ENCODE assay signal across 8 cellular contexts in the genomic region with DNA sequence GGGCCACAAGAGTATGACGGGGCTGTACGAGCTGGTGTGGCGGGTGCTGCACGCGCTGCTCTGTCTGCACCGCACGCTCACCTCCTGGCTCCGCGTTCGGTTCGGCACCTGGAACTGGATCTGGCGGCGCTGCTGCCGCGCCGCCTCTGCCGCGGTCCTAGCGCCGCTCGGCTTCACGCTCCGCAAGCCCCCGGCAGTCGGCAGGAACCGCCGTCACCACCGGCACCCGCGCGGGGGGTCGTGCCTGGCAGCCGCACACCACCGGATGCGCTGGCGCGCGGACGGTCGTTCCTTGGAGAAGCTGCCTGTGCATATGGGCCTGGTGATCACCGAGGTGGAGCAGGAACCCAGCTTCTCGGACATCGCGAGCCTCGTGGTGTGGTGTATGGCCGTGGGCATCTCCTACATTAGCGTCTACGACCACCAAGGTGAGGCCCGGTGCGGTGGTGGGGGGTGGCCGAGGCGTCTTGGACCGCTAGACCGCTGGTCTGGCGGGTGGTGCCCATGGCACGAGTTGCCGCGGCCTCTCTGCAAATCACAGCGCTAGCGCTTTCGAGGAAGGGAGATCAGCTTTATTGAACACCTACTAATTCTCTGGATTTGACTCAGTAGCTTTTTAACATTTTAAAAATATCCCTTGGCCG. TPM values are rescaled to one million over a fixed set of nuclear protein-coding genes. Genes with fewer than 3 reads are reported as not detected.
DNase-seq lines count a peak whose midpoint lies in the region; ATAC-seq and TF ChIP-seq lines count a peak whose summit lies in the region.
"Not testable (repeated sequence)": the region's sequence is repeated elsewhere in the genome, so short reads cannot be mapped to it uniquely, and the experiment has no call there.

No MANE protein-coding gene starts in this region.

- TF ChIP-seq RAD21 in neural cell (conservative IDR thresholded peaks at IDR 0.05): peak; percentile 24

- TF ChIP-seq CTCF in GM12875 (IDR thresholded peaks at IDR 0.05; ENCODE audit: borderline replicate concordance, insufficient read depth, low read depth, low read length); brain microvascular endothelial cell (IDR thresholded peaks at IDR 0.05; ENCODE audit: low read depth, low read length, missing control alignments); left ventricle myocardium inferior (IDR thresholded peaks at IDR 0.05; ENCODE audit: borderline replicate concordance); neural cell (IDR thresholded peaks at IDR 0.05; ENCODE audit: poor library complexity, severe bottlenecking); tibial artery (IDR thresholded peaks at IDR 0.05): not testable (repeated sequence)

- peak; percentile 54 for DNase-seq in H7
- DNase-seq in UCSD-AML1 (lab: John Stamatoyannopoulos, UW; ENCODE audit: unreplicated experiment): peak; percentile 16
- not testable (repeated sequence) for DNase-seq in brain microvascular endothelial cell, left ventricle myocardium inferior, tibial artery

- H3K9ac ChIP-seq in neural cell (ENCODE audit: low read length): peak overlapping the region; percentile 74

- TF ChIP-seq EP300 in neural cell (conservative IDR thresholded peaks at IDR 0.05; ENCODE audit: poor library complexity, severe bottlenecking): peak; percentile 20

- H2AFZ ChIP-seq in neural cell (ENCODE audit: low read depth, low read length): peak overlapping the region; percentile 19

- ATAC-seq in HG03558 (IDR thresholded peaks at IDR 0.05; ENCODE audit: extremely low read depth, unreplicated experiment): peak; percentile 2

- peaks cover 48% of the 10 kb centered on the region for H3K79me2 ChIP-seq in neural cell (replicated peaks; ENCODE audit: insufficient read depth, low read length)

- H3K36me3 ChIP-seq in H7 (replicated peaks; ENCODE audit: control insufficient read depth, insufficient read depth, low read length); brain microvascular endothelial cell (replicated peaks); left ventricle myocardium inferior; neural cell (ENCODE audit: insufficient read depth, low read length); tibial artery: not testable (repeated sequence)

- peaks cover 10% of the 10 kb centered on the region for H3K9me3 ChIP-seq in left ventricle myocardium inferior (replicated peaks)
- not testable (repeated sequence) for H3K9me3 ChIP-seq in neural cell (ENCODE audit: low read length); tibial artery

- H3K4me1 ChIP-seq in left ventricle myocardium inferior: peaks cover 60% of the 10 kb centered on the region
- peaks cover 0 to 49% (median 29%) of the 10 kb centered on the region in 4 donors for H3K4me1 ChIP-seq in tibial artery

- peak overlapping the region; percentile 67 for H3K27ac ChIP-seq in brain microvascular endothelial cell
- peak overlapping the region; percentile 84 for H3K27ac ChIP-seq in left ventricle myocardium inferior (replicated peaks)
- H3K27ac ChIP-seq in neural cell (ENCODE audit: low read length): peak overlapping the region; percentile 61
- peak overlapping the region; percentile 77 to 82 for H3K27ac ChIP-seq in tibial artery

- not testable (repeated sequence) for H3K4me2 ChIP-seq in neural cell (ENCODE audit: low read length)

- H3K4me3 ChIP-seq in GM12875 (ENCODE audit: low read depth, low read length) (peak overlapping the region; percentile 50), H7 (ENCODE audit: insufficient read depth, low read depth, low read length) (peak overlapping the region; percentile 71), brain microvascular endothelial cell (ENCODE audit: low read depth, low read length) (peak overlapping the region; percentile 79), left ventricle myocardium inferior (peak overlapping the region; percentile 83), neural cell (ENCODE audit: low read length) (peak overlapping the region; percentile 71), tibial artery (peak overlapping the region; percentile 71 to 86)

- not testable (repeated sequence) for H3K27me3 ChIP-seq in H7 (ENCODE audit: control insufficient read depth, insufficient read depth, low read length); brain microvascular endothelial cell (replicated peaks); left ventricle myocardium inferior (ENCODE audit: low read depth); neural cell (ENCODE audit: insufficient read depth, low read depth, low read length); tibial artery

- not testable (repeated sequence) for H3K9me2 ChIP-seq in neural cell (ENCODE audit: insufficient read depth, low read length)

- not testable (repeated sequence) for H4K20me1 ChIP-seq in neural cell (ENCODE audit: insufficient read depth)

- in situ Hi-C loops in brain microvascular endothelial cell (cut with HindIII; ENCODE audit: low pct_ligation_motif_present, low sequenced_read_pairs): not testable (repeated sequence)

- intact Hi-C loops in left ventricle myocardium inferior (cut with micrococcal nuclease); tibial artery (cut with DNase I; ENCODE audit: low total_unique reads): not testable (repeated sequence)

- not testable (repeated sequence) for H3F3A ChIP-seq in neural cell (ENCODE audit: insufficient read depth, low read length, poor library complexity, severe bottlenecking)

TF ChIP-seq in neural cell, 6 proteins besides CTCF, POLR2A, EP300 and RAD21:
- TF ChIP-seq SMC3 (conservative IDR thresholded peaks at IDR 0.05; ENCODE audit: poor library complexity): peak; percentile 44
- TF ChIP-seq MXI1 (conservative IDR thresholded peaks at IDR 0.05; ENCODE audit: poor library complexity, severe bottlenecking): peak; percentile 50

RNA-seq across cellular contexts. Expression of a gene that starts 0.5 kb away (rescaled TPM):
- 23.7 and 30.0 TPM in 2 replicates for total RNA-seq in H7 (2014; rRNA removed; shearing (Covaris generic))
- total RNA-seq in left ventricle myocardium inferior: 14.5 TPM
- 30.8 and 36.3 TPM in 2 replicates for polyA plus RNA-seq in neural cell
- polyA minus RNA-seq in neural cell: 36.8 and 43.3 TPM in 2 replicates
